Comparison of ENCODE assay signal across 18 cellular contexts in genomic region chr6:107862383-107862782, GRCh38. TPM values are rescaled to one million over a fixed set of nuclear protein-coding genes. Genes with fewer than 3 reads are reported as not detected.
"Had no signal": no experiment of that assay in that cellular context is flagged by ENCODE, and none has a peak within 500 bp of the region (broad histone marks: within the 10 kb centered on the region; RNA-seq: fewer than 3 reads in every experiment).

No MANE protein-coding gene starts in this region.

- H3K27me3 Mint-ChIP-seq: stimulated activated naive CD8-positive, alpha-beta T cell treated with anti-CD3 and anti-CD28 coated beads, Interleukin-15, Interleukin-2, amounts not matched to agents 100 ng/mL and 50 ng/mL, for 24 hours; type B pancreatic cell had no signal

- H3K27ac Mint-ChIP-seq: activated naive CD4-positive, alpha-beta T cell treated with anti-CD3 and anti-CD28 coated beads for 36 hours; memory B cell; stimulated activated naive CD8-positive, alpha-beta T cell treated with anti-CD3 and anti-CD28 coated beads, Interleukin-15, Interleukin-2, amounts not matched to agents 100 ng/mL and 50 ng/mL, for 24 hours; type B pancreatic cell had no signal

- H3K9me3 Mint-ChIP-seq: activated naive CD4-positive, alpha-beta T cell treated with anti-CD3 and anti-CD28 coated beads for 36 hours; activated T-cell treated with anti-CD3 and anti-CD28 coated beads, Interleukin-2, amount 50 U/mL, for 4 hours; central memory CD8-positive, alpha-beta T cell; memory B cell; stimulated activated naive CD8-positive, alpha-beta T cell treated with anti-CD3 and anti-CD28 coated beads, Interleukin-15, Interleukin-2, amounts not matched to agents 100 ng/mL and 50 ng/mL, for 24 hours; type B pancreatic cell had no signal

- ATAC-seq: activated T-cell treated with anti-CD3 and anti-CD28 coated beads, Interleukin-2, amount 50 U/mL, for 4 hours; right cardiac atrium had no signal

- DNase-seq: activated CD4-positive, alpha-beta T cell treated with anti-CD3 and anti-CD28 coated beads, Interleukin-2, amount 50 U/mL, for 1 hour; activated CD4-positive, CD25-positive, alpha-beta regulatory T cell treated with anti-CD3 and anti-CD28 coated beads, Interleukin-2, amount 50 U/mL, for 72 hours; activated CD8-positive, alpha-beta memory T cell treated with anti-CD3 and anti-CD28 coated beads, Interleukin-2, amount 50 U/mL, for 4 hours; activated naive CD4-positive, alpha-beta T cell treated with anti-CD3 and anti-CD28 coated beads for 36 hours; activated T-cell treated with anti-CD3 and anti-CD28 coated beads, Interleukin-2, amount 50 U/mL, for 4 hours; anterior cingulate cortex; brain microvascular endothelial cell; colonic mucosa; foreskin melanocyte; hypothalamus; right cardiac atrium; T1000 had no signal

- H3K4me1 Mint-ChIP-seq: central memory CD8-positive, alpha-beta T cell had no signal

- H3K4me3 Mint-ChIP-seq: activated naive CD4-positive, alpha-beta T cell treated with anti-CD3 and anti-CD28 coated beads for 36 hours; activated T-cell treated with anti-CD3 and anti-CD28 coated beads, Interleukin-2, amount 50 U/mL, for 4 hours; central memory CD8-positive, alpha-beta T cell; memory B cell; stimulated activated naive CD8-positive, alpha-beta T cell treated with anti-CD3 and anti-CD28 coated beads, Interleukin-15, Interleukin-2, amounts not matched to agents 100 ng/mL and 50 ng/mL, for 24 hours; type B pancreatic cell had no signal

RNA-seq across cellular contexts. Expression of gene SCML4, which starts 38.3 kb away (rescaled TPM):
- total RNA-seq: epithelial cell of proximal tubule, fibroblast of lung had no signal
